ENCODE assay signal across 8 cellular contexts in the genomic region with DNA sequence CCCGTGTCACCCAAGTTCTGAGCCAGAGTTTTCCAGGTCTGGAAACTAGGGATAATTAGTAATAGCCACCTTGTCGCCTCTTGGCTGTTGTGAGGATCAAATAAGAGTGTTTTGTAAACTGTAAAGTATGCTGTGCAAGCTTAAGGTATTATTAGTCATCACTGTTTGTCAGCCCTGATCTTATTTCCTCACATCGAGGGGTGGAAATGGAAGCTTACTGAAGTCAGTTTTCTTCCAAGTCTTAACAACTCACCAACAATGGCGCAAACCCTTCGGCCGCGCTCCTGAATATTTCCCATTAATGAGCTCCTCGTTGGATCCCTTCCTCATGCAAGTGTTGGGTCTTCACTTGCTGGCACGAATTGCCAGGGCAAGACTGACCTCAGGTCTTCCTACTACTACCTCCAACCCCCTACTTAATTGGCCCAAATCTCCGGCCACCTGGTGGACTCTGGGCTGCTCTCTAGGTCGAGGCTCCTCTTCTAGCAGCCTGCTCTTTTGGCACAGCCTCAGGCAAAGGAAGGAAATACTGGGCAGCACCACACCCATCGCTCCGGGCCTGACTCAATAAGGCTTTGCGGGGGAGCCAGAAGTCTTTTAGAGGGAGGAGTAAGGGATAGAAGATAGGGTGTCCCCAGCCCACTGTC. TPM values are rescaled to one million over a fixed set of nuclear protein-coding genes. Genes with fewer than 3 reads are reported as not detected.
DNase-seq lines count a peak whose midpoint lies in the region; ATAC-seq and TF ChIP-seq lines count a peak whose summit lies in the region.

No MANE protein-coding gene starts in this region.

- H3K27me3 ChIP-seq in prostate gland (replicated peaks; ENCODE audit: insufficient read depth): no peaks in the 10 kb centered on the region

- peak overlapping the region; percentile 95 for H3K4me3 Mint-ChIP-seq in T-helper 1 cell treated with Interleukin-12 subunit alpha and Interleukin-12 subunit beta and Interleukin-4 antibody, amounts not matched to agents 30 μg/mL and 1 μg/mL, for 36 hours

- H3K4me1 ChIP-seq in prostate gland (replicated peaks): peaks cover 4% of the 10 kb centered on the region

- H3K9me3 Mint-ChIP-seq in T-helper 1 cell treated with Interleukin-12 subunit alpha and Interleukin-12 subunit beta and Interleukin-4 antibody, amounts not matched to agents 30 μg/mL and 1 μg/mL, for 36 hours: no peaks in the 10 kb centered on the region

- intact Hi-C loops in prostate gland (cut with DNase I): loop anchor here (5.0 kb wide), 3 partner anchors 69 to 289 kb away; a partner anchor contains a TSS

- WGBS in prostate gland: 59% methylated on average over 14 of the region's 14 CpGs

- peak overlapping the region; percentile 94 for H3K27ac ChIP-seq in prostate gland

- H3K4me1 Mint-ChIP-seq in T-helper 1 cell treated with Interleukin-12 subunit alpha and Interleukin-12 subunit beta and Interleukin-4 antibody, amounts not matched to agents 30 μg/mL and 1 μg/mL, for 36 hours (ENCODE audit: low read depth): peaks cover 30% of the 10 kb centered on the region

- no peak for TF ChIP-seq POLR2A in prostate gland (IDR thresholded peaks at IDR 0.05)

- no peaks in the 10 kb centered on the region for H3K9me3 ChIP-seq in prostate gland

- H3K36me3 Mint-ChIP-seq in T-helper 1 cell treated with Interleukin-12 subunit alpha and Interleukin-12 subunit beta and Interleukin-4 antibody, amounts not matched to agents 30 μg/mL and 1 μg/mL, for 36 hours (ENCODE audit: low read depth): peaks cover 34% of the 10 kb centered on the region

- ATAC-seq in esophagus mucosa (peak; percentile 19), GM18498 (IDR thresholded peaks at IDR 0.05; ENCODE audit: unreplicated experiment) (no peak)

- H3K4me3 ChIP-seq in prostate gland: peak overlapping the region; percentile 92 to 94

- peak; percentile 73 for DNase-seq in activated effector memory CD4-positive, alpha-beta T cell treated with anti-CD3 and anti-CD28 coated beads, Interleukin-2, amount 50 U/mL, for 16 hours
- no peak for DNase-seq in activated effector memory CD4-positive, alpha-beta T cell treated with Interleukin-2 at 50 U/mL for 16 hours
- no peak for DNase-seq in prostate gland (ENCODE audit: low spot score)
- DNase-seq in kidney glomerular epithelial cell (lab: John Stamatoyannopoulos, UW): no peak
- DNase-seq in activated CD8-positive, alpha-beta memory T cell treated with anti-CD3 and anti-CD28 coated beads, Interleukin-2, amount 50 U/mL, for 4 hours: no peak

- H3K27me3 Mint-ChIP-seq in T-helper 1 cell treated with Interleukin-12 subunit alpha and Interleukin-12 subunit beta and Interleukin-4 antibody, amounts not matched to agents 30 μg/mL and 1 μg/mL, for 36 hours (ENCODE audit: low read depth): no peaks in the 10 kb centered on the region

- TF ChIP-seq CTCF in prostate gland (IDR thresholded peaks at IDR 0.05): no peak

- H3K36me3 ChIP-seq in prostate gland: peaks cover 4 to 7% of the 10 kb centered on the region in 2 donors

- H3K27ac Mint-ChIP-seq in T-helper 1 cell treated with Interleukin-12 subunit alpha and Interleukin-12 subunit beta and Interleukin-4 antibody, amounts not matched to agents 30 μg/mL and 1 μg/mL, for 36 hours: peak overlapping the region; percentile 98

RNA-seq across cellular contexts. Expression of a gene that starts 0.9 kb away (rescaled TPM):
- total RNA-seq in esophagus mucosa: 37.2 TPM
- 10 to 100 TPM; 31.0 to 81.0 TPM for total RNA-seq in prostate gland

RNA-seq across cellular contexts. Expression of a gene that starts 30.7 kb away (rescaled TPM):
- total RNA-seq in esophagus mucosa (27.9 TPM), prostate gland (10 to 100 TPM; 80.8 to 93.0 TPM)

RNA-seq across cellular contexts. Expression of a gene that starts 55.3 kb away (rescaled TPM):
- total RNA-seq in esophagus mucosa (3.9 TPM), prostate gland (10 to 100 TPM; 30.9 to 46.4 TPM)
